11 cellular contexts compared by ENCODE assay signal in the genomic region with DNA sequence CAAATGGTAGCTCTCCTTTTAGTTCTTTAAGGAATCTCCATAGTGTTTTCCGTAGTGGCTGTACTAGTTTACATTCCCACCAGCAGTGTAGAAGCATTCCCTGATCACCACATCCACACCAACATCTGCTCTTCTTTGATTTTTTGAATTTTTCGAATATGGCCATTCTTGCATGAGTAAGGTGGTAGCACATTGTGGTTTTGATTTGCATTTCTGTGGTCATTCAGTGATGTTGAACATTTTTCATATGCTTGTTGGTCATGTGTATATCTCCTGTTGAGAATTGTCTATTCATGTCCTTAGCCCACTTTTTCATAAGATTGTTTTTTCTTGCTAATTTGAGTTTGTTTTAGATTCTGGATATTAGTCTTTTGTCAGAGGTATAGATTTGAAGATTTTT.
DNase-seq lines count a peak whose midpoint lies in the region; ATAC-seq and TF ChIP-seq lines count a peak whose summit lies in the region.
"Had no signal": no experiment of that assay in that cellular context is flagged by ENCODE, and none has a peak within 500 bp of the region (broad histone marks: within the 10 kb centered on the region; RNA-seq: fewer than 3 reads in every experiment).

No MANE protein-coding gene starts in this region.

- 0 out of 2 replicates have a peak, but pooled peaks cover 1% of the 10 kb centered on the region for H3K36me3 ChIP-seq in IMR-90 (ENCODE audit: control insufficient read depth, insufficient read depth, low read length)

- no peaks in the 10 kb centered on the region for H3K27me3 ChIP-seq in IMR-90 (ENCODE audit: control insufficient read depth, insufficient read depth, low read length)

- no peak overlapping the region for H2BK20ac ChIP-seq in IMR-90 (ENCODE audit: low read depth, low read length)

- peak overlapping the region; percentile 25 for H3K27ac Mint-ChIP-seq in osteocyte (ENCODE audit: unreplicated experiment)
- H3K27ac Mint-ChIP-seq: activated T-helper 2 cell treated with anti-CD3 and anti-CD28 coated beads, Interferon-gamma antibody, Interleukin-2, Interleukin-4, amounts not matched to agents 10 μg/mL and 5 μg/mL and 100 μg/mL, durations not matched to agents 14 hours and 24 hours and 36 hours had no signal

- POLR2A ChIA-PET in IMR-90 (lab: Charles Lee; ENCODE audit: unreplicated experiment) = no interaction called here

- DNase-seq in IMR-90 = peak; percentile 92
- no peak for DNase-seq in osteocyte (ENCODE audit: extremely low spot score, unreplicated experiment)
- no peak for DNase-seq in activated naive CD4-positive, alpha-beta T cell (lab: John Stamatoyannopoulos, UW)
- DNase-seq in hippocampal formation (lab: John Stamatoyannopoulos, UW) = no peak
- no peak for DNase-seq in cortex of kidney (lab: John Stamatoyannopoulos, UW)
- no peak for DNase-seq in posterior vena cava (ENCODE audit: low spot score)
- DNase-seq: NCI-H1417 had no signal

- H4K91ac ChIP-seq in IMR-90 (ENCODE audit: insufficient read depth, low read depth, low read length) = no peak overlapping the region

- CTCF ChIA-PET in IMR-90 (lab: Yijun Ruan, JAX) = no interaction called here

- intact Hi-C loops in IMR-90 (cut with micrococcal nuclease) = no loop called here
- intact Hi-C loops in posterior vena cava (cut with DNase I) = no loop called here

- H3K4me1 Mint-ChIP-seq in osteocyte (ENCODE audit: unreplicated experiment) = peaks cover 18% of the 10 kb centered on the region
- H3K4me1 Mint-ChIP-seq: neural crest cell had no signal

- H3K9me1 ChIP-seq in IMR-90 (ENCODE audit: insufficient read depth, low read length) = no peaks in the 10 kb centered on the region

- no peak for TF ChIP-seq POLR2A in IMR-90 (IDR thresholded peaks at IDR 0.05; ENCODE audit: low read depth, low read length)

- no peak overlapping the region for H3K4ac ChIP-seq in IMR-90 (ENCODE audit: low read depth, low read length)

- no peak overlapping the region for H3K9ac ChIP-seq in IMR-90 (ENCODE audit: low read depth, low read length)

- no peak overlapping the region for H3K23ac ChIP-seq in IMR-90 (ENCODE audit: low read depth, low read length)

- no peak overlapping the region for H2AFZ ChIP-seq in IMR-90 (replicated peaks; ENCODE audit: low read length, poor library complexity)

- H3K9me3 ChIP-seq in IMR-90 (ENCODE audit: control insufficient read depth, insufficient read depth, low read length) = no peaks in the 10 kb centered on the region

- no peak for TF ChIP-seq CTCF in IMR-90 (conservative IDR thresholded peaks at IDR 0.05; ENCODE audit: low read depth, low read length)
- TF ChIP-seq CTCF in osteocyte (IDR thresholded peaks at IDR 0.05) = no peak

- H4K20me1 ChIP-seq in IMR-90 (ENCODE audit: insufficient read depth, low read length) = no peaks in the 10 kb centered on the region

- no peak overlapping the region for H2AK5ac ChIP-seq in IMR-90 (ENCODE audit: low read depth, low read length)

- no TSS peak for BruUV-seq in IMR-90 (replicated peaks; lab: Mats Ljungman, UMichigan)

- no peak overlapping the region for H4K8ac ChIP-seq in IMR-90 (ENCODE audit: low read depth in 2 of 2, low read length in 2 of 2)

- H3K27ac ChIP-seq in IMR-90 (ENCODE audit: insufficient read depth, low read length) = no peak overlapping the region

- no peak overlapping the region for H3K18ac ChIP-seq in IMR-90 (ENCODE audit: low read depth, low read length)

- in situ Hi-C loops in IMR-90 (cut with MboI; ENCODE audit: low sequenced_read_pairs) = no loop called here

- H3K4me3 Mint-ChIP-seq in osteocyte (ENCODE audit: unreplicated experiment) = no peak overlapping the region
- H3K4me3 Mint-ChIP-seq: neural crest cell had no signal

- peaks cover 51% of the 10 kb centered on the region for H3K36me3 Mint-ChIP-seq in osteocyte (ENCODE audit: unreplicated experiment)

- no peak overlapping the region for H3K56ac ChIP-seq in IMR-90 (ENCODE audit: extremely low read depth, insufficient read depth, low read length)

- ATAC-seq in GM19025 (IDR thresholded peaks at IDR 0.05; ENCODE audit: low read depth, unreplicated experiment) = peak; percentile 95
- ATAC-seq in HG02759 (IDR thresholded peaks at IDR 0.05; ENCODE audit: unreplicated experiment) = peak; percentile 93
- ATAC-seq in IMR-90 (ENCODE audit: low read depth) = peak; percentile 87

- H3K4me3 ChIP-seq in IMR-90 (ENCODE audit: insufficient read depth, low read depth, low read length) = no peak overlapping the region

- no peak overlapping the region for H2BK120ac ChIP-seq in IMR-90 (ENCODE audit: low read depth, low read length)

- H3K79me1 ChIP-seq in IMR-90 (ENCODE audit: low read depth in 1 of 2, low read length in 2 of 2) = no peaks in the 10 kb centered on the region

- peak overlapping the region; percentile 70 for H2BK5ac ChIP-seq in IMR-90 (ENCODE audit: low read depth, low read length, poor library complexity, severe bottlenecking)

- dilution Hi-C loops in IMR-90 (cut with HindIII; ENCODE audit: low sequenced_read_pairs, unreplicated experiment) = no loop called here

- H3K4me2 ChIP-seq in IMR-90 (ENCODE audit: low read depth, low read length) = no peak overlapping the region

- H4K5ac ChIP-seq in IMR-90 (ENCODE audit: low read depth, low read length) = no peak overlapping the region

- H3K14ac ChIP-seq in IMR-90 (replicated peaks; ENCODE audit: low read depth, low read length) = no peak overlapping the region

- no peaks in the 10 kb centered on the region; the same call in 1 of the 2 replicates for H3K4me1 ChIP-seq in IMR-90 (ENCODE audit: control insufficient read depth, insufficient read depth, low read length)

- no peak overlapping the region for H2AK9ac ChIP-seq in IMR-90 (replicated peaks; ENCODE audit: low read depth, low read length, poor library complexity)

- no peak overlapping the region for H2BK15ac ChIP-seq in IMR-90 (ENCODE audit: low read depth, low read length)

- peaks cover 32% of the 10 kb centered on the region for H3K9me3 Mint-ChIP-seq in osteocyte (ENCODE audit: unreplicated experiment)

- no peak for TF ChIP-seq RAD21 in IMR-90 (IDR thresholded peaks at IDR 0.05; ENCODE audit: low read length)

- no CpG with 5 or more reads among the region's 2 CpGs for WGBS in IMR-90 (ENCODE audit: extremely low coverage in 2 of 2, insufficient read length in 1 of 2), 2 experiments

- H3K27me3 Mint-ChIP-seq in osteocyte (ENCODE audit: unreplicated experiment) = no peaks in the 10 kb centered on the region

TF ChIP-seq in IMR-90, 13 proteins besides CTCF, POLR2A, EP300 and RAD21:
- TF ChIP-seq BHLHE40 (IDR thresholded peaks at IDR 0.05; ENCODE audit: low read depth, low read length) (peak; percentile 46; the same call in 1 of the 2 replicates), CEBPB (IDR thresholded peaks at IDR 0.05; ENCODE audit: low read depth, low read length) (0 out of 2 replicates have a peak, but pooled peaks have one; percentile 2), RCOR1 (IDR thresholded peaks at IDR 0.05; ENCODE audit: insufficient replicate concordance, low read length) (no peak)
TF ChIP-seq in IMR-90: peak in this region for 2.
